8 cellular contexts compared by ENCODE assay signal in the genomic region with DNA sequence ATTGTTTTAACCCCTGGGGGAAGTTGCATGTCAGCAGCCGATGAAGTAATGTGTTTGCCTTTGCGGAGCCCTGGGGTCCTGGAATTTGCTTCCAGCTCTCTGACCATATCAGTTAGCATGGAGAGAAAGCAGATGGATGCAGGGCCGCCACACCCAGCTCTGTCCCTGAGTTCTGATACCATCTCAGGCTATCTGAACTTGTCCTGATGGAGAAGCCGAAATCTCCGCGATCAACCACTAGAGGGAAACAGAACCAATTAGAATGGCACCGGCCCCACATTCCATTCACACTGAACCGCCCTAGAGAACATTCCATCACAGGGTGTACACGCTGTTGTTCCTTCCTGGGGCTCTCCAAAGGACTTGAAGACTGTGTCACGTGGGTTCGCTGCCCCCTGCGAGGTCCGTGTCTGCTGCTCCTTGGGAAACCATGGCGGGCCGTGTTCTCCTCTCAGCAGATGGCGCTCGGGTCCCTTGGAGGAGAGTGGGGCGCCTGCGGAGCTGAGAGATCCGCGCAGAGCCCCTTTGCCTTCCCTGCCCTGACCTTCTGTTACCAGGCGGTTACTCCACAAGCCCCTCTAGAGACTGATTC.
DNase-seq lines count a peak whose midpoint lies in the region; ATAC-seq and TF ChIP-seq lines count a peak whose summit lies in the region.

No MANE protein-coding gene starts in this region.

- POLR2A ChIA-PET in activated CD4-positive, alpha-beta T cell treated with anti-CD3 and anti-CD28 coated beads, Interleukin-2, amount 10 ng/mL, durations not matched to agents 7 days and 5 days (lab: Charles Lee): no interaction called here

- TF ChIP-seq CTCF in GM12874 (IDR thresholded peaks at IDR 0.05; ENCODE audit: insufficient read depth, low read depth, low read length) (peak; percentile 57), epithelial cell of esophagus (IDR thresholded peaks at IDR 0.05; ENCODE audit: insufficient read depth, low read depth, low read length, missing control alignments) (peak; percentile 76)

- CTCF ChIA-PET in activated CD4-positive, alpha-beta T cell treated with anti-CD3 and anti-CD28 coated beads, Interleukin-2, amount 10 ng/mL, durations not matched to agents 7 days and 5 days (lab: Charles Lee): interaction anchor here (0.6 to 1.7 kb wide), 6 partner anchors 9 to 761 kb away, joined by 3 to 6 read pairs (median 4); no protein-coding TSS in a partner anchor

- peaks cover 5% of the 10 kb centered on the region for H3K4me1 Mint-ChIP-seq in activated CD4-positive, alpha-beta T cell treated with anti-CD3 and anti-CD28 coated beads, Interleukin-2, amount 10 ng/mL, durations not matched to agents 7 days and 5 days
- H3K4me1 Mint-ChIP-seq in memory B cell: no peaks in the 10 kb centered on the region
- no peaks in the 10 kb centered on the region for H3K4me1 Mint-ChIP-seq in stimulated activated memory B cell treated with anti-CD40 and anti-IgM and Interleukin-4, amounts not matched to agents 10 μg/mL and 1 μg/mL and 100 μg/mL, for 72 hours

- peak; percentile 31 for ATAC-seq in memory B cell (ENCODE audit: low read depth)
- ATAC-seq in stimulated activated memory B cell treated with anti-CD40 and anti-IgM and Interleukin-4, amounts not matched to agents 10 μg/mL and 1 μg/mL and 100 μg/mL, for 72 hours: no peak
- no peak for ATAC-seq in GM21367 (IDR thresholded peaks at IDR 0.05; ENCODE audit: unreplicated experiment)

- no peaks in the 10 kb centered on the region for H3K27me3 Mint-ChIP-seq in activated CD4-positive, alpha-beta T cell treated with anti-CD3 and anti-CD28 coated beads, Interleukin-2, amount 10 ng/mL, durations not matched to agents 7 days and 5 days
- peaks cover 23% of the 10 kb centered on the region for H3K27me3 Mint-ChIP-seq in memory B cell
- H3K27me3 Mint-ChIP-seq in stimulated activated memory B cell treated with anti-CD40 and anti-IgM and Interleukin-4, amounts not matched to agents 10 μg/mL and 1 μg/mL and 100 μg/mL, for 72 hours: peaks cover 32% of the 10 kb centered on the region

- H3K9me3 Mint-ChIP-seq in activated CD4-positive, alpha-beta T cell treated with anti-CD3 and anti-CD28 coated beads, Interleukin-2, amount 10 ng/mL, durations not matched to agents 7 days and 5 days: no peaks in the 10 kb centered on the region
- no peaks in the 10 kb centered on the region for H3K9me3 Mint-ChIP-seq in memory B cell
- no peaks in the 10 kb centered on the region for H3K9me3 Mint-ChIP-seq in stimulated activated memory B cell treated with anti-CD40 and anti-IgM and Interleukin-4, amounts not matched to agents 10 μg/mL and 1 μg/mL and 100 μg/mL, for 72 hours

- peak overlapping the region; percentile 8 for H3K4me3 ChIP-seq in epithelial cell of esophagus (ENCODE audit: low read length)

- H3K27ac Mint-ChIP-seq in activated CD4-positive, alpha-beta T cell treated with anti-CD3 and anti-CD28 coated beads, Interleukin-2, amount 10 ng/mL, durations not matched to agents 7 days and 5 days: no peak overlapping the region
- no peak overlapping the region for H3K27ac Mint-ChIP-seq in memory B cell
- no peak overlapping the region for H3K27ac Mint-ChIP-seq in stimulated activated memory B cell treated with anti-CD40 and anti-IgM and Interleukin-4, amounts not matched to agents 10 μg/mL and 1 μg/mL and 100 μg/mL, for 72 hours

- peak overlapping the region; percentile 29 for H3K4me3 Mint-ChIP-seq in activated CD4-positive, alpha-beta T cell treated with anti-CD3 and anti-CD28 coated beads, Interleukin-2, amount 10 ng/mL, durations not matched to agents 7 days and 5 days
- peak overlapping the region; percentile 25 for H3K4me3 Mint-ChIP-seq in memory B cell
- peak overlapping the region; percentile 54 for H3K4me3 Mint-ChIP-seq in stimulated activated memory B cell treated with anti-CD40 and anti-IgM and Interleukin-4, amounts not matched to agents 10 μg/mL and 1 μg/mL and 100 μg/mL, for 72 hours

- no peaks in the 10 kb centered on the region for H3K36me3 Mint-ChIP-seq in activated CD4-positive, alpha-beta T cell treated with anti-CD3 and anti-CD28 coated beads, Interleukin-2, amount 10 ng/mL, durations not matched to agents 7 days and 5 days (ENCODE audit: low read depth)
- H3K36me3 Mint-ChIP-seq in memory B cell: no peaks in the 10 kb centered on the region
- H3K36me3 Mint-ChIP-seq in stimulated activated memory B cell treated with anti-CD40 and anti-IgM and Interleukin-4, amounts not matched to agents 10 μg/mL and 1 μg/mL and 100 μg/mL, for 72 hours: no peaks in the 10 kb centered on the region

- peak; percentile 97 for DNase-seq in A172 (ENCODE audit: low spot score)
- peak; percentile 26 for DNase-seq in NCI-H1092 (lab: John Stamatoyannopoulos, UW)
- DNase-seq in activated CD4-positive, alpha-beta T cell treated with anti-CD3 and anti-CD28 coated beads, Interleukin-2, amount 10 ng/mL, durations not matched to agents 7 days and 5 days: peak; percentile 38
- peak; percentile 93 for DNase-seq in epithelial cell of esophagus (ENCODE audit: low read depth)
- DNase-seq in memory B cell (ENCODE audit: low spot score in 2 of 2): peak in 1 of 2 donors; percentile 16
